ENCODE assay signal across 9 cellular contexts in the genomic region with DNA sequence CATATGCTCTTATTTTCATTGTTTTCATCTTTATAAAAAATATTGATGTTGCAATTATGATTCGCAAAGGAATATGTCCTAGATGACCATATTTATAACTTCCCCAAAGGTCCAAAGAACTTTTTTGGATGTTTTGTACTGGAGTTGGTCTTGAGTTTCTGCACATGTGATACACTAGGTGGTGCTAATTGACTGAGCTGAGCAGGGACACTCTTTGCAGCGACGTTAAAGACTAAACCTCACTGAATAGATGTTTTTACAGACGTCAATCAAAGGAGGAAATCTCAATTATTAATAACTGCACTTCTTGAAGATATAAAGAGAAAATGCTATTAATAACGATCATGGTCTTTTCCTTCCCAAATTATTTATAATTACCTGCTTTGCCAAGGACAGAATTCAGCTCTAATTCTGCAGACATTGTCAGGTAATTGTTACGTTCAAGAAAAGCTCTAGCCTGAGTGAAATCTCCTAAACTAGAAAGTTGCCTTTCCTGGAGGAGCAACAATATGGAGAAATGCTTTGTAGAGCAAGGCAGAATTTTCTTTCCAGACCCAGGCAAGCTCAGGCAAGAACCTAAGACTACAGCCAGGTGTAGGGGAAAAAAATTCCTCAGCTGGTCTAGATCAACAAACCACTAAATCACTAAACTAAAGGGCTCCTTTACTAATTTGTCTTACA.
DNase-seq lines count a peak whose midpoint lies in the region; TF ChIP-seq lines count a peak whose summit lies in the region.
"Had no signal": no experiment of that assay in that cellular context is flagged by ENCODE, and none has a peak within 500 bp of the region (broad histone marks: within the 10 kb centered on the region; RNA-seq: fewer than 3 reads in every experiment).

No MANE protein-coding gene starts in this region.

- peak; percentile 47 for DNase-seq in NCI-H1092 treated with DMSO at 0.1 percent for 48 hours (lab: John Stamatoyannopoulos, UW)
- no peak for DNase-seq in NCI-H1092 (lab: John Stamatoyannopoulos, UW)
- peak; percentile 50 for DNase-seq in RWPE1 (ENCODE audit: low spot score)
- DNase-seq in fibroblast of the aortic adventitia (ENCODE audit: low read depth): peak; percentile 72
- no peak for DNase-seq in tibial nerve (ENCODE audit: low spot score in 2 of 2)
- no peak for DNase-seq in midbrain (lab: John Stamatoyannopoulos, UW)
- no peak for DNase-seq in NCI-H187 (lab: John Stamatoyannopoulos, UW)

- no peak overlapping the region for H3K4me3 ChIP-seq in HEK293 (ENCODE audit: low read depth, low read length)
- no peak overlapping the region for H3K4me3 ChIP-seq in fibroblast of the aortic adventitia (ENCODE audit: low read depth, low read length)
- no peak overlapping the region for H3K4me3 ChIP-seq in tibial nerve
- H3K4me3 ChIP-seq: BLaER1 treated with 17β-estradiol and CSF1 and Interleukin-3, amounts not matched to agents 10 nM and 100 nM had no signal

- TF ChIP-seq POLR2A in tibial nerve (IDR thresholded peaks at IDR 0.05): no peak

- H3K36me3 ChIP-seq in HEK293 (ENCODE audit: control insufficient read depth in 2 of 2, insufficient read depth in 1 of 2, low read length in 2 of 2) (no peaks in the 10 kb centered on the region), tibial nerve (no peaks in the 10 kb centered on the region)
- H3K36me3 ChIP-seq: BLaER1 treated with 17β-estradiol and CSF1 and Interleukin-3, amounts not matched to agents 10 nM and 100 nM had no signal

- no peaks in the 10 kb centered on the region for H3K9me3 ChIP-seq in HEK293 (ENCODE audit: control insufficient read depth, insufficient read depth, low read depth, low read length)
- H3K9me3 ChIP-seq in tibial nerve: peaks cover 0 to 2% (median 0%) of the 10 kb centered on the region in 4 donors

- H3K27ac ChIP-seq in HEK293 (ENCODE audit: extremely low read depth, low read depth, low read length) (no peak overlapping the region), RWPE1 (no peak overlapping the region), tibial nerve (no peak overlapping the region)
- H3K27ac ChIP-seq: BLaER1 treated with 17β-estradiol and CSF1 and Interleukin-3, amounts not matched to agents 10 nM and 100 nM had no signal

- TF ChIP-seq CTCF in HEK293 (tag by site-specific recombination; IDR thresholded peaks at IDR 0.05): peak; percentile 57
- TF ChIP-seq CTCF in RWPE1 (conservative IDR thresholded peaks at IDR 0.05; ENCODE audit: low read depth): peak; percentile 82
- TF ChIP-seq CTCF in fibroblast of the aortic adventitia (IDR thresholded peaks at IDR 0.05; ENCODE audit: insufficient read depth, low read length): peak; percentile 72
- TF ChIP-seq CTCF in tibial nerve (IDR thresholded peaks at IDR 0.05): peak in 3 of 5 experiments; percentile 22 to 37 (median 28)

- no peaks in the 10 kb centered on the region; the same call in 1 of the 2 replicates for H3K4me1 ChIP-seq in HEK293 (ENCODE audit: control insufficient read depth, insufficient read depth, low read length)
- H3K4me1 ChIP-seq in tibial nerve: peaks cover 0 to 5% (median 0%) of the 10 kb centered on the region in 4 donors
- H3K4me1 ChIP-seq: BLaER1 treated with 17β-estradiol and CSF1 and Interleukin-3, amounts not matched to agents 10 nM and 100 nM had no signal

- POLR2A ChIA-PET in HEK293 (lab: Yijun Ruan, JAX) (interaction anchor here (0.8 kb wide), 1 partner anchor 15 kb away, joined by 3 read pairs; no protein-coding TSS in a partner anchor), RWPE1 (lab: Yijun Ruan, JAX; ENCODE audit: low non-redundant PET) (no interaction called here)

- TF ChIP-seq EP300 in tibial nerve (IDR thresholded peaks at IDR 0.05): no peak

- H3K27me3 ChIP-seq in tibial nerve: peaks cover 0 to 4% of the 10 kb centered on the region in 2 donors
- H3K27me3 ChIP-seq: BLaER1 treated with 17β-estradiol and CSF1 and Interleukin-3, amounts not matched to agents 10 nM and 100 nM had no signal

- WGBS in tibial nerve, 2 donors: 14 to 15% methylated on average over 6 of the region's 6 CpGs

- CTCF ChIA-PET in HEK293 (lab: Yijun Ruan, JAX) (interaction anchor here (0.6 to 3.6 kb wide), 39 partner anchors 9 to 682 kb away, joined by 3 to 51 read pairs (median 4); a partner anchor contains a TSS), RWPE1 (lab: Yijun Ruan, JAX) (interaction anchor here (0.6 to 1.2 kb wide), 8 partner anchors 9 to 718 kb away, joined by 3 to 7 read pairs (median 3); a partner anchor contains a TSS)

TF ChIP-seq in HEK293, 187 proteins besides CTCF, POLR2A, EP300 and RAD21 (continues in another document):
- TF ChIP-seq ZNF621 (tag by site-specific recombination; IDR thresholded peaks at IDR 0.05): no peak
- no peak for TF ChIP-seq BCL11A (tag by site-specific recombination; IDR thresholded peaks at IDR 0.05; ENCODE audit: low read depth)
- no peak for TF ChIP-seq ZNF221 (tag by site-specific recombination; IDR thresholded peaks at IDR 0.05; ENCODE audit: borderline replicate concordance)
- TF ChIP-seq, protein P1, sequence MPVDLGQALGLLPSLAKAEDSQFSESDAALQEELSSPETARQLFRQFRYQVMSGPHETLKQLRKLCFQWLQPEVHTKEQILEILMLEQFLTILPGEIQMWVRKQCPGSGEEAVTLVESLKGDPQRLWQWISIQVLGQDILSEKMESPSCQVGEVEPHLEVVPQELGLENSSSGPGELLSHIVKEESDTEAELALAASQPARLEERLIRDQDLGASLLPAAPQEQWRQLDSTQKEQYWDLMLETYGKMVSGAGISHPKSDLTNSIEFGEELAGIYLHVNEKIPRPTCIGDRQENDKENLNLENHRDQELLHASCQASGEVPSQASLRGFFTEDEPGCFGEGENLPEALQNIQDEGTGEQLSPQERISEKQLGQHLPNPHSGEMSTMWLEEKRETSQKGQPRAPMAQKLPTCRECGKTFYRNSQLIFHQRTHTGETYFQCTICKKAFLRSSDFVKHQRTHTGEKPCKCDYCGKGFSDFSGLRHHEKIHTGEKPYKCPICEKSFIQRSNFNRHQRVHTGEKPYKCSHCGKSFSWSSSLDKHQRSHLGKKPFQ (tag by site-specific recombination; IDR thresholded peaks at IDR 0.05): no peak
- no peak for TF ChIP-seq RBAK (tag by site-specific recombination; IDR thresholded peaks at IDR 0.05)
- TF ChIP-seq KLF10 (tag by site-specific recombination; IDR thresholded peaks at IDR 0.05): no peak
- TF ChIP-seq ZNF239 (tag by site-specific recombination; IDR thresholded peaks at IDR 0.05): peak; percentile 76; the same call in 1 of the 2 replicates
- TF ChIP-seq PRDM1 (tag by site-specific recombination; IDR thresholded peaks at IDR 0.05): peak; percentile 71
- TF ChIP-seq YY1 (tag by site-specific recombination; IDR thresholded peaks at IDR 0.05): no peak
- no peak for TF ChIP-seq ZNF596 (tag by site-specific recombination; IDR thresholded peaks at IDR 0.05)
- TF ChIP-seq, protein P2, sequence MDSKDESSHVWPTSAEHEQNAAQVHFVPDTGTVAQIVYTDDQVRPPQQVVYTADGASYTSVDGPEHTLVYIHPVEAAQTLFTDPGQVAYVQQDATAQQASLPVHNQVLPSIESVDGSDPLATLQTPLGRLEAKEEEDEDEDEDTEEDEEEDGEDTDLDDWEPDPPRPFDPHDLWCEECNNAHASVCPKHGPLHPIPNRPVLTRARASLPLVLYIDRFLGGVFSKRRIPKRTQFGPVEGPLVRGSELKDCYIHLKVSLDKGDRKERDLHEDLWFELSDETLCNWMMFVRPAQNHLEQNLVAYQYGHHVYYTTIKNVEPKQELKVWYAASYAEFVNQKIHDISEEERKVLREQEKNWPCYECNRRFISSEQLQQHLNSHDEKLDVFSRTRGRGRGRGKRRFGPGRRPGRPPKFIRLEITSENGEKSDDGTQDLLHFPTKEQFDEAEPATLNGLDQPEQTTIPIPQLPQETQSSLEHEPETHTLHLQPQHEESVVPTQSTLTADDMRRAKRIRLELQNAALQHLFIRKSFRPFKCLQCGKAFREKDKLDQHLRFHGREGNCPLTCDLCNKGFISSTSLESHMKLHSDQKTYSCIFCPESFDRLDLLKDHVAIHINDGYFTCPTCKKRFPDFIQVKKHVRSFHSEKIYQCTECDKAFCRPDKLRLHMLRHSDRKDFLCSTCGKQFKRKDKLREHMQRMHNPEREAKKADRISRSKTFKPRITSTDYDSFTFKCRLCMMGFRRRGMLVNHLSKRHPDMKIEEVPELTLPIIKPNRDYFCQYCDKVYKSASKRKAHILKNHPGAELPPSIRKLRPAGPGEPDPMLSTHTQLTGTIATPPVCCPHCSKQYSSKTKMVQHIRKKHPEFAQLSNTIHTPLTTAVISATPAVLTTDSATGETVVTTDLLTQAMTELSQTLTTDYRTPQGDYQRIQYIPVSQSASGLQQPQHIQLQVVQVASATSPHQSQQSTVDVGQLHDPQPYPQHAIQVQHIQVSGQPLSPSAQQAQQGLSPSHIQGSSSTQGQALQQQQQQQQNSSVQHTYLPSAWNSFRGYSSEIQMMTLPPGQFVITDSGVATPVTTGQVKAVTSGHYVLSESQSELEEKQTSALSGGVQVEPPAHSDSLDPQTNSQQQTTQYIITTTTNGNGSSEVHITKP (tag by site-specific recombination; IDR thresholded peaks at IDR 0.05): no peak
- TF ChIP-seq ZNF48 (tag by site-specific recombination; IDR thresholded peaks at IDR 0.05): no peak
- TF ChIP-seq ZNF585B (tag by site-specific recombination; IDR thresholded peaks at IDR 0.05): no peak
- peak; percentile 13; the same call in 1 of the 2 replicates for TF ChIP-seq SCRT2 (tag by site-specific recombination; IDR thresholded peaks at IDR 0.05)
- TF ChIP-seq ZNF341 (tag by site-specific recombination; IDR thresholded peaks at IDR 0.05; ENCODE audit: low read depth): no peak
- no peak for TF ChIP-seq ZBTB20 (tag by site-specific recombination; IDR thresholded peaks at IDR 0.05)
- TF ChIP-seq ZNF366 (tag by site-specific recombination; conservative IDR thresholded peaks at IDR 0.05): no peak
- TF ChIP-seq ZNF768 (tag by site-specific recombination; IDR thresholded peaks at IDR 0.05): no peak
- peak; percentile 85 for TF ChIP-seq ZNF654 (tag by site-specific recombination; IDR thresholded peaks at IDR 0.05; ENCODE audit: low read depth)
- no peak for TF ChIP-seq ZNF473 (tag by site-specific recombination; IDR thresholded peaks at IDR 0.05)

Comparison
In these comparisons a context has a peak if more than half of its experiments do, and no peak if none do; other contexts are left out.
1. DNase-seq: peak in NCI-H1092 treated with DMSO at 0.1 percent for 48 hours (single experiment), RWPE1 (single experiment) and fibroblast of the aortic adventitia (single experiment); none in NCI-H1092 (single experiment), tibial nerve (0 of 2), midbrain (single experiment) and NCI-H187 (0 of 2).
2. CTCF ChIP-seq: peak in every context shown above with its lines; median percentile 82 in RWPE1; 72 in fibroblast of the aortic adventitia; 57 in HEK293; 28 in tibial nerve.